ENCODE assay signal across 33 cellular contexts in genomic region chr12:56198836-56199235, GRCh38. TPM values are rescaled to one million over a fixed set of nuclear protein-coding genes. Genes with fewer than 3 reads are reported as not detected.
A peak's percentile ranks its signal among the peaks of the same experiment; 100 is the strongest.
DNase-seq lines count a peak whose midpoint lies in the region; ATAC-seq and TF ChIP-seq lines count a peak whose summit lies in the region.
"Had no signal": no experiment of that assay in that cellular context is flagged by ENCODE, and none has a peak within 500 bp of the region (broad histone marks: within the 10 kb centered on the region; RNA-seq: fewer than 3 reads in every experiment).

No MANE protein-coding gene starts in this region.

- H2BK120ac ChIP-seq in IMR-90 (ENCODE audit: low read depth, low read length): no peak overlapping the region

- no peak overlapping the region for H3K4ac ChIP-seq in IMR-90 (ENCODE audit: low read depth, low read length)

- DNase-seq in AG10803 (ENCODE audit: low read depth) (peak; percentile 55), IMR-90 (peak; percentile 18), chondrocyte (ENCODE audit: low spot score) (no peak), iris pigment epithelial cell (ENCODE audit: low read depth) (peak; percentile 20), posterior vena cava (ENCODE audit: low spot score) (no peak), left ventricle myocardium inferior (no peak), sigmoid colon (no peak), posterior cingulate gyrus (no peak)
- DNase-seq: 8988T; activated CD4-positive, alpha-beta T cell treated with anti-CD3 and anti-CD28 coated beads for 36 hours; activated CD8-positive, alpha-beta T cell treated with anti-CD3 and anti-CD28 coated beads, Interleukin-2, amount 10 ng/mL, durations not matched to agents 7 days and 5 days; activated naive CD4-positive, alpha-beta T cell treated with anti-CD3 and anti-CD28 coated beads, Interleukin-2, amount 10 ng/mL, durations not matched to agents 7 days and 5 days; anterior cingulate cortex; DND-41; endodermal cell; gastrocnemius medialis; KG1; NCI-H2029; NCI-H526; nephron progenitor cell; PC-9 had no signal

- no peak overlapping the region for H2BK20ac ChIP-seq in IMR-90 (ENCODE audit: low read depth, low read length)

- H4K5ac ChIP-seq in IMR-90 (ENCODE audit: low read depth, low read length): no peak overlapping the region

- no peak overlapping the region for H3K14ac ChIP-seq in IMR-90 (replicated peaks; ENCODE audit: low read depth, low read length)

- no peaks in the 10 kb centered on the region for H4K20me1 ChIP-seq in IMR-90 (ENCODE audit: insufficient read depth, low read length)

- H2AK9ac ChIP-seq in IMR-90 (replicated peaks; ENCODE audit: low read depth, low read length, poor library complexity): no peak overlapping the region

- peaks cover 4% of the 10 kb centered on the region for H3K4me1 ChIP-seq in IMR-90 (ENCODE audit: control insufficient read depth, insufficient read depth, low read length)
- H3K4me1 ChIP-seq in left ventricle myocardium inferior: peaks cover 7% of the 10 kb centered on the region
- peaks cover 0 to 5% (median 2%) of the 10 kb centered on the region in 4 donors for H3K4me1 ChIP-seq in sigmoid colon
- H3K4me1 ChIP-seq: gastrocnemius medialis had no signal

- H2AK5ac ChIP-seq in IMR-90 (ENCODE audit: low read depth, low read length): no peak overlapping the region

- no peak for TF ChIP-seq EP300 in sigmoid colon (IDR thresholded peaks at IDR 0.05)

- H3K27me3 Mint-ChIP-seq in chondrocyte (ENCODE audit: low read depth): no peaks in the 10 kb centered on the region
- H3K27me3 Mint-ChIP-seq: activated CD4-positive, alpha-beta T cell treated with anti-CD3 and anti-CD28 coated beads for 36 hours; activated naive CD4-positive, alpha-beta T cell treated with anti-CD3 and anti-CD28 coated beads, Interleukin-2, amount 10 ng/mL, durations not matched to agents 7 days and 5 days; activated T-helper 17 cell treated with anti-CD3 and anti-CD28 coated beads, Interleukin-2, amount 50 U/mL, for 72 hours had no signal

- 0 out of 2 replicates have a peak, but pooled peaks cover 3% of the 10 kb centered on the region for H3K9me1 ChIP-seq in IMR-90 (ENCODE audit: insufficient read depth, low read length)

- H3K36me3 ChIP-seq in IMR-90 (ENCODE audit: control insufficient read depth, insufficient read depth, low read length) (no peaks in the 10 kb centered on the region), left ventricle myocardium inferior (no peaks in the 10 kb centered on the region), sigmoid colon (no peaks in the 10 kb centered on the region)
- H3K36me3 ChIP-seq: cardiac muscle cell, esophagus muscularis mucosa, gastrocnemius medialis had no signal

- H3K9me3 Mint-ChIP-seq in chondrocyte (ENCODE audit: low read depth): no peaks in the 10 kb centered on the region
- H3K9me3 Mint-ChIP-seq: activated naive CD4-positive, alpha-beta T cell treated with anti-CD3 and anti-CD28 coated beads, Interleukin-2, amount 10 ng/mL, durations not matched to agents 7 days and 5 days; activated T-helper 17 cell treated with anti-CD3 and anti-CD28 coated beads, Interleukin-2, amount 50 U/mL, for 72 hours; CD14-positive monocyte; endodermal cell; nephron progenitor cell; stimulated activated effector memory CD8-positive, alpha-beta T cell treated with anti-CD3 and anti-CD28 coated beads, Interleukin-12 subunit alpha, Interleukin-12 subunit beta, amount 100 ng/mL, for 72 hours; T-helper 2 cell treated with Interferon-gamma antibody and Interleukin-4, amounts not matched to agents 5 μg/mL and 100 μg/mL, for 36 hours had no signal

- no peak overlapping the region for H3K4me2 ChIP-seq in IMR-90 (ENCODE audit: low read depth, low read length)
- H3K4me2 ChIP-seq: PC-9 had no signal

- peak overlapping the region; percentile 3 for H3K27ac Mint-ChIP-seq in chondrocyte (ENCODE audit: unreplicated experiment)
- H3K27ac Mint-ChIP-seq: activated CD4-positive, alpha-beta T cell treated with anti-CD3 and anti-CD28 coated beads for 36 hours; activated CD8-positive, alpha-beta T cell treated with anti-CD3 and anti-CD28 coated beads, Interleukin-2, amount 10 ng/mL, durations not matched to agents 7 days and 5 days; activated naive CD4-positive, alpha-beta T cell treated with anti-CD3 and anti-CD28 coated beads, Interleukin-2, amount 10 ng/mL, durations not matched to agents 7 days and 5 days; activated T-helper 17 cell treated with anti-CD3 and anti-CD28 coated beads, Interleukin-2, amount 50 U/mL, for 72 hours; nephron progenitor cell; stimulated activated effector memory CD8-positive, alpha-beta T cell treated with anti-CD3 and anti-CD28 coated beads, Interleukin-12 subunit alpha, Interleukin-12 subunit beta, amount 100 ng/mL, for 72 hours; T-helper 2 cell treated with Interferon-gamma antibody and Interleukin-4, amounts not matched to agents 5 μg/mL and 100 μg/mL, for 36 hours had no signal

- H2BK5ac ChIP-seq in IMR-90 (ENCODE audit: low read depth, low read length, poor library complexity, severe bottlenecking): no peak overlapping the region

- no TSS peak for BruUV-seq in IMR-90 (replicated peaks; lab: Mats Ljungman, UMichigan)

- H3K27ac ChIP-seq in IMR-90 (ENCODE audit: insufficient read depth, low read length): no peak overlapping the region
- H3K27ac ChIP-seq in left ventricle myocardium inferior (replicated peaks): no peak overlapping the region
- no peak overlapping the region for H3K27ac ChIP-seq in sigmoid colon
- H3K27ac ChIP-seq: cardiac muscle cell, esophagus muscularis mucosa, gastrocnemius medialis, PC-9 had no signal

- dilution Hi-C loops in IMR-90 (cut with HindIII; ENCODE audit: low sequenced_read_pairs, unreplicated experiment): no loop called here

- H3K23ac ChIP-seq in IMR-90 (ENCODE audit: low read depth, low read length): no peak overlapping the region

- no peak overlapping the region for H3K56ac ChIP-seq in IMR-90 (ENCODE audit: extremely low read depth, insufficient read depth, low read length)

- WGBS in IMR-90 (ENCODE audit: extremely low coverage in 2 of 2, insufficient read length in 1 of 2), 2 experiments: 100% methylated on average over 1 of the region's 1 CpG; no CpG with 5 or more reads in 1 of the 2 experiments
- 91 to 92% methylated on average over 1 of the region's 1 CpG for WGBS in sigmoid colon, 2 donors

- H4K91ac ChIP-seq in IMR-90 (ENCODE audit: insufficient read depth, low read depth, low read length): no peak overlapping the region

- peaks cover 18% of the 10 kb centered on the region for H3K4me1 Mint-ChIP-seq in chondrocyte (ENCODE audit: low read depth)
- H3K4me1 Mint-ChIP-seq: activated CD4-positive, alpha-beta T cell treated with anti-CD3 and anti-CD28 coated beads for 36 hours; activated naive CD4-positive, alpha-beta T cell treated with anti-CD3 and anti-CD28 coated beads, Interleukin-2, amount 10 ng/mL, durations not matched to agents 7 days and 5 days; activated T-helper 17 cell treated with anti-CD3 and anti-CD28 coated beads, Interleukin-2, amount 50 U/mL, for 72 hours; CD14-positive monocyte; endodermal cell; nephron progenitor cell had no signal

- no peak overlapping the region for H2BK15ac ChIP-seq in IMR-90 (ENCODE audit: low read depth, low read length)

- H3K79me1 ChIP-seq in IMR-90 (ENCODE audit: low read depth in 1 of 2, low read length in 2 of 2): no peaks in the 10 kb centered on the region

- CTCF ChIA-PET in IMR-90 (lab: Yijun Ruan, JAX): interaction anchor here (0.7 to 1.5 kb wide), 3 partner anchors 10 to 252 kb away, joined by 4 read pairs; partner anchors contain the start of genes RNF41 and SMARCC2

- H3K27me3 ChIP-seq in IMR-90 (ENCODE audit: control insufficient read depth, insufficient read depth, low read length): no peaks in the 10 kb centered on the region
- no peaks in the 10 kb centered on the region for H3K27me3 ChIP-seq in left ventricle myocardium inferior (ENCODE audit: low read depth)
- no peaks in the 10 kb centered on the region for H3K27me3 ChIP-seq in sigmoid colon
- H3K27me3 ChIP-seq: cardiac muscle cell, esophagus muscularis mucosa, gastrocnemius medialis had no signal

- intact Hi-C loops in IMR-90 (cut with micrococcal nuclease): no loop called here
- intact Hi-C loops in posterior vena cava (cut with DNase I): no loop called here
- intact Hi-C loops in left ventricle myocardium inferior (cut with micrococcal nuclease): no loop called here
- intact Hi-C loops in sigmoid colon (cut with DNase I): no loop called here
- intact Hi-C loops in posterior cingulate gyrus (cut with DNase I): no loop called here

- no peak overlapping the region for H3K4me3 ChIP-seq in AG10803 (ENCODE audit: low read length)
- H3K4me3 ChIP-seq in IMR-90 (ENCODE audit: insufficient read depth, low read depth, low read length): no peak overlapping the region
- no peak overlapping the region for H3K4me3 ChIP-seq in left ventricle myocardium inferior
- no peak overlapping the region for H3K4me3 ChIP-seq in sigmoid colon
- H3K4me3 ChIP-seq: cardiac muscle cell, esophagus muscularis mucosa, gastrocnemius medialis, PC-9 had no signal

- no peak for TF ChIP-seq RAD21 in IMR-90 (IDR thresholded peaks at IDR 0.05; ENCODE audit: low read length)

- no peak overlapping the region for H3K18ac ChIP-seq in IMR-90 (ENCODE audit: low read depth, low read length)

- POLR2A ChIA-PET in IMR-90 (lab: Charles Lee; ENCODE audit: unreplicated experiment): no interaction called here

- no peak for TF ChIP-seq POLR2A in IMR-90 (IDR thresholded peaks at IDR 0.05; ENCODE audit: low read depth, low read length)
- no peak for TF ChIP-seq POLR2A in sigmoid colon (IDR thresholded peaks at IDR 0.05)

- H4K8ac ChIP-seq in IMR-90 (ENCODE audit: low read depth in 2 of 2, low read length in 2 of 2): no peak overlapping the region

- no peak overlapping the region for H3K4me3 Mint-ChIP-seq in chondrocyte (ENCODE audit: unreplicated experiment)
- H3K4me3 Mint-ChIP-seq: activated CD4-positive, alpha-beta T cell treated with anti-CD3 and anti-CD28 coated beads for 36 hours; activated CD8-positive, alpha-beta T cell treated with anti-CD3 and anti-CD28 coated beads, Interleukin-2, amount 10 ng/mL, durations not matched to agents 7 days and 5 days; activated naive CD4-positive, alpha-beta T cell treated with anti-CD3 and anti-CD28 coated beads, Interleukin-2, amount 10 ng/mL, durations not matched to agents 7 days and 5 days; activated T-helper 17 cell treated with anti-CD3 and anti-CD28 coated beads, Interleukin-2, amount 50 U/mL, for 72 hours; CD14-positive monocyte; endodermal cell; nephron progenitor cell; stimulated activated effector memory CD8-positive, alpha-beta T cell treated with anti-CD3 and anti-CD28 coated beads, Interleukin-12 subunit alpha, Interleukin-12 subunit beta, amount 100 ng/mL, for 72 hours; T-helper 2 cell treated with Interferon-gamma antibody and Interleukin-4, amounts not matched to agents 5 μg/mL and 100 μg/mL, for 36 hours had no signal

- in situ Hi-C loops in IMR-90 (cut with MboI; ENCODE audit: low sequenced_read_pairs): no loop called here

- H3K9me3 ChIP-seq in IMR-90 (ENCODE audit: control insufficient read depth, insufficient read depth, low read length) (no peaks in the 10 kb centered on the region), left ventricle myocardium inferior (replicated peaks) (no peaks in the 10 kb centered on the region), sigmoid colon (no peaks in the 10 kb centered on the region)
- H3K9me3 ChIP-seq: esophagus muscularis mucosa, gastrocnemius medialis had no signal

- peak; percentile 7; the same call in 1 of the 2 replicates for ATAC-seq in IMR-90 (ENCODE audit: low read depth)
- ATAC-seq: activated CD4-positive, alpha-beta T cell treated with anti-CD3 and anti-CD28 coated beads for 36 hours; activated CD8-positive, alpha-beta T cell treated with anti-CD3 and anti-CD28 coated beads, Interleukin-2, amount 10 ng/mL, durations not matched to agents 7 days and 5 days; activated T-helper 17 cell treated with anti-CD3 and anti-CD28 coated beads, Interleukin-2, amount 50 U/mL, for 72 hours; gastrocnemius medialis; stimulated activated effector memory CD8-positive, alpha-beta T cell treated with anti-CD3 and anti-CD28 coated beads, Interleukin-12 subunit alpha, Interleukin-12 subunit beta, amount 100 ng/mL, for 72 hours had no signal

- TF ChIP-seq CTCF in AG10803 (conservative IDR thresholded peaks at IDR 0.05; ENCODE audit: low read length) (no peak), IMR-90 (conservative IDR thresholded peaks at IDR 0.05; ENCODE audit: low read depth, low read length) (no peak), chondrocyte (IDR thresholded peaks at IDR 0.05) (no peak), left ventricle myocardium inferior (IDR thresholded peaks at IDR 0.05; ENCODE audit: borderline replicate concordance) (no peak), sigmoid colon (IDR thresholded peaks at IDR 0.05) (no peak)

- H3K9ac ChIP-seq in IMR-90 (ENCODE audit: low read depth, low read length): no peak overlapping the region

- H2AFZ ChIP-seq in IMR-90 (replicated peaks; ENCODE audit: low read length, poor library complexity): no peak overlapping the region
- H2AFZ ChIP-seq: PC-9 had no signal

- no peaks in the 10 kb centered on the region for H3K36me3 Mint-ChIP-seq in chondrocyte (ENCODE audit: low read depth)
- H3K36me3 Mint-ChIP-seq: activated naive CD4-positive, alpha-beta T cell treated with anti-CD3 and anti-CD28 coated beads, Interleukin-2, amount 10 ng/mL, durations not matched to agents 7 days and 5 days; CD14-positive monocyte; stimulated activated effector memory CD8-positive, alpha-beta T cell treated with anti-CD3 and anti-CD28 coated beads, Interleukin-12 subunit alpha, Interleukin-12 subunit beta, amount 100 ng/mL, for 72 hours had no signal

RNA-seq across cellular contexts. Expression of gene SMARCC2, which starts 9.6 kb away (rescaled TPM):
- total RNA-seq in IMR-90 (2012; rRNA removed) (41.4 and 42.3 TPM in 2 replicates), chondrocyte (50.4 to 96.7 TPM (median 57.4 TPM) in 3 replicates), posterior vena cava (10 to 100 TPM; 81.0 to 93.9 TPM), left ventricle myocardium inferior (67.1 TPM), sigmoid colon (100 to 1,000 TPM in 1 of 4 donors, 10 to 100 TPM in 3; 55.7 to 135 (median 70.7) TPM)
- polyA plus RNA-seq in IMR-90 (2012; rRNA removed) (43.8 and 44.3 TPM in 2 replicates), sigmoid colon (10 to 100 TPM; 18.0 to 44.4 (median 18.3) TPM)
- polyA plus RNA-seq in IMR-90 (2012; cell fraction: cytosol; rRNA removed): 13.3 and 20.0 TPM in 2 replicates
- polyA plus RNA-seq in IMR-90 (2012; cell fraction: nucleus; rRNA removed; ENCODE audit: low replicate concordance): 107 and 224 TPM in 2 replicates

RNA-seq across cellular contexts. Expression of gene RNF41, which starts 22.9 kb away (rescaled TPM):
- total RNA-seq in IMR-90 (2012; rRNA removed): 191 and 272 TPM in 2 replicates
- 112 and 125 TPM in 2 replicates for polyA plus RNA-seq in IMR-90 (2012; rRNA removed)
- polyA plus RNA-seq in IMR-90 (2012; cell fraction: cytosol; rRNA removed): 83.1 and 122 TPM in 2 replicates
- polyA plus RNA-seq in IMR-90 (2012; cell fraction: nucleus; rRNA removed; ENCODE audit: low replicate concordance): 45.0 and 90.2 TPM in 2 replicates
- total RNA-seq in chondrocyte: 59.2 to 103 TPM (median 99.7 TPM) in 3 replicates
- total RNA-seq in posterior vena cava: 10 to 100 TPM; 40.1 to 44.2 TPM
- 51.4 TPM for total RNA-seq in left ventricle myocardium inferior
- total RNA-seq in sigmoid colon: 100 to 1,000 TPM in 1 of 4 donors, 10 to 100 TPM in 3; 59.9 to 109 (median 78.0) TPM
- polyA plus RNA-seq in sigmoid colon: 10 to 100 TPM; 18.5 to 27.0 (median 25.2) TPM

RNA-seq across cellular contexts. Expression of gene NABP2, which starts 25.3 kb away (rescaled TPM):
- total RNA-seq in IMR-90 (2012; rRNA removed) (29.2 and 31.4 TPM in 2 replicates), chondrocyte (36.6 to 50.7 TPM (median 38.7 TPM) in 3 replicates), posterior vena cava (10 to 100 TPM; 19.9 to 23.1 TPM), left ventricle myocardium inferior (20.3 TPM), sigmoid colon (10 to 100 TPM; 17.2 to 33.5 (median 31.6) TPM)
- polyA plus RNA-seq in IMR-90 (2012; rRNA removed) (37.4 and 42.5 TPM in 2 replicates), sigmoid colon (10 to 100 TPM; 29.4 to 43.7 (median 32.6) TPM)
- polyA plus RNA-seq in IMR-90 (2012; cell fraction: cytosol; rRNA removed): 32.7 and 41.6 TPM in 2 replicates
- 6.7 and 10.2 TPM in 2 replicates for polyA plus RNA-seq in IMR-90 (2012; cell fraction: nucleus; rRNA removed; ENCODE audit: low replicate concordance)

RNA-seq across cellular contexts. Expression of gene SLC39A5, which starts 31.0 kb away (rescaled TPM):
- total RNA-seq in IMR-90 (2012; rRNA removed) (not detected in 2 replicates), chondrocyte (0.41 to 0.68 TPM (median 0.47 TPM) in 3 replicates), posterior vena cava (not detected), left ventricle myocardium inferior (not detected), sigmoid colon (not detected)
- polyA plus RNA-seq in IMR-90 (2012; rRNA removed) (not detected in 2 replicates), sigmoid colon (10 to 100 TPM; 30.0 to 74.0 (median 31.2) TPM)
- polyA plus RNA-seq in IMR-90 (2012; cell fraction: cytosol; rRNA removed): 0.02 TPM in 1 of 2 replicates, not detected in the other
- 0.77 and 0.96 TPM in 2 replicates for polyA plus RNA-seq in IMR-90 (2012; cell fraction: nucleus; rRNA removed; ENCODE audit: low replicate concordance)
- total RNA-seq: cardiac muscle cell, esophagus muscularis mucosa, H4, lung microvascular endothelial cell, MCF 10A, osteoblast, skeletal muscle tissue, urinary bladder had no signal

RNA-seq across cellular contexts. Expression of gene MYL6, which starts 40.7 kb away (rescaled TPM):
- total RNA-seq in IMR-90 (2012; rRNA removed) (4,816 and 6,155 TPM in 2 replicates), chondrocyte (1,367 to 2,282 TPM (median 2,236 TPM) in 3 replicates), posterior vena cava (1,000 to 10,000 TPM; 3,219 to 3,986 TPM), left ventricle myocardium inferior (508 TPM), sigmoid colon (1,000 to 10,000 TPM; 6,491 to 9,553 (median 8,571) TPM)
- polyA plus RNA-seq in IMR-90 (2012; rRNA removed) (6,979 and 8,569 TPM in 2 replicates), sigmoid colon (1,000 to 10,000 TPM; 3,150 to 7,537 (median 5,524) TPM)
- 4,737 and 9,751 TPM in 2 replicates for polyA plus RNA-seq in IMR-90 (2012; cell fraction: cytosol; rRNA removed)
- 1,664 and 4,642 TPM in 2 replicates for polyA plus RNA-seq in IMR-90 (2012; cell fraction: nucleus; rRNA removed; ENCODE audit: low replicate concordance)

Comparison
In these comparisons a context has a peak if more than half of its experiments do, and no peak if none do; other contexts are left out.
1. DNase-seq: peak in AG10803 (single experiment), IMR-90 (single experiment) and iris pigment epithelial cell (single experiment); none in chondrocyte (single experiment), posterior vena cava (single experiment), left ventricle myocardium inferior (single experiment), sigmoid colon (single experiment) and posterior cingulate gyrus (0 of 10).